In genomic region chr5:129858126-129858675, GRCh38 we compare ENCODE assay signal across 22 cellular contexts. TPM values are rescaled to one million over a fixed set of nuclear protein-coding genes. Genes with fewer than 3 reads are reported as not detected.
"Had no signal": no experiment of that assay in that cellular context is flagged by ENCODE, and none has a peak within 500 bp of the region (broad histone marks: within the 10 kb centered on the region; RNA-seq: fewer than 3 reads in every experiment).

No MANE protein-coding gene starts in this region.

- FAIRE-seq: endometrium, frontal cortex, islet of Langerhans had no signal

- DNase-seq: activated CD4-positive, alpha-beta memory T cell treated with anti-CD3 and anti-CD28 coated beads for 36 hours; activated CD4-positive, alpha-beta T cell treated with anti-CD3 and anti-CD28 coated beads, Interleukin-2, amount 10 ng/mL, durations not matched to agents 24 days and 14 days; activated CD4-positive, CD25-positive, alpha-beta regulatory T cell treated with anti-CD3 and anti-CD28 coated beads, Interleukin-2, amount 50 U/mL, for 72 hours; activated CD8-positive, alpha-beta memory T cell treated with anti-CD3 and anti-CD28 coated beads, Interleukin-2, amount 50 U/mL, for 4 hours; activated effector memory CD4-positive, alpha-beta T cell treated with anti-CD3 and anti-CD28 coated beads, Interleukin-2, amount 50 U/mL, for 16 hours; activated naive CD4-positive, alpha-beta T cell treated with anti-CD3 and anti-CD28 coated beads for 36 hours; activated naive CD8-positive, alpha-beta T cell treated with anti-CD3 and anti-CD28 coated beads, Interleukin-2, amount 10 ng/mL, durations not matched to agents 7 days and 5 days; activated T-cell treated with anti-CD3 and anti-CD28 coated beads, Interleukin-2, amount 50 U/mL, for 1 hour; cerebellar nuclear complex; colonic mucosa; effector CD8-positive, alpha-beta T cell; left ventricle myocardium inferior; mucosa of descending colon; right lobe of liver; stimulated activated CD4-positive, alpha-beta T cell treated with anti-CD3 and anti-CD28 coated beads, Interleukin-4, amount 100 ng/mL, for 24 hours; trophoblast cell had no signal

- ATAC-seq: mucosa of descending colon; natural killer cell treated with Interleukin-12 subunit alpha and Interleukin-12 subunit beta and Interleukin-15 and Interleukin-18, amount 100 ng/mL, for 72 hours; right lobe of liver; stimulated activated effector memory CD8-positive, alpha-beta T cell treated with anti-CD3 and anti-CD28 coated beads, Interleukin-12 subunit alpha, Interleukin-12 subunit beta, amount 100 ng/mL, for 72 hours had no signal

RNA-seq across cellular contexts. Expression of gene CHSY3, which starts 46.1 kb away (rescaled TPM):
- total RNA-seq: activated CD4-positive, alpha-beta memory T cell treated with anti-CD3 and anti-CD28 coated beads for 36 hours; activated CD4-positive, alpha-beta T cell treated with anti-CD3 and anti-CD28 coated beads, Interleukin-2, amount 10 ng/mL, durations not matched to agents 24 days and 14 days; activated naive CD4-positive, alpha-beta T cell treated with anti-CD3 and anti-CD28 coated beads for 36 hours; activated naive CD8-positive, alpha-beta T cell treated with anti-CD3 and anti-CD28 coated beads, Interleukin-2, amount 10 ng/mL, durations not matched to agents 7 days and 5 days; activated T-helper 1 cell treated with anti-CD3 and anti-CD28 coated beads, Interleukin-12 subunit alpha, Interleukin-12 subunit beta, Interleukin-2, Interleukin-4 antibody, amounts not matched to agents 30 ng/mL and 10 ng/mL and 1 ng/mL, durations not matched to agents 14 hours and 24 hours and 36 hours had no signal
